20 cellular contexts compared by ENCODE assay signal in genomic region chr5:1133108-1133507, GRCh38.
"Had no signal": no experiment of that assay in that cellular context is flagged by ENCODE, and none has a peak within 500 bp of the region (broad histone marks: within the 10 kb centered on the region; RNA-seq: fewer than 3 reads in every experiment).

No MANE protein-coding gene starts in this region.

- H3K27ac ChIP-seq: adrenal gland, neutrophil, vagina had no signal

- DNase-seq: activated CD4-positive, alpha-beta T cell treated with anti-CD3 and anti-CD28 coated beads for 48 hours; activated CD4-positive, CD25-positive, alpha-beta regulatory T cell; activated CD8-positive, alpha-beta T cell treated with anti-CD3 and anti-CD28 coated beads for 36 hours; activated effector memory CD4-positive, alpha-beta T cell treated with Interleukin-2 at 50 U/mL for 16 hours; activated naive CD4-positive, alpha-beta T cell treated with anti-CD3 and anti-CD28 coated beads, Interleukin-2, amount 50 U/mL, for 16 hours; activated T-cell treated with anti-CD3 and anti-CD28 coated beads, Interleukin-2, amount 50 U/mL, for 4 hours; adrenal gland; effector CD4-positive, alpha-beta T cell; immature natural killer cell; natural killer cell; stimulated activated CD8-positive, alpha-beta memory T cell treated with anti-CD3 and anti-CD28 coated beads, Interleukin-4, amount 100 ng/mL, for 48 hours; stimulated activated naive CD8-positive, alpha-beta T cell treated with anti-CD3 and anti-CD28 coated beads, Interleukin-15, Interleukin-2, amounts not matched to agents 100 U/mL and 50 U/mL, for 24 hours; substantia nigra; T-cell; trophoblast cell had no signal

- H3K9me3 Mint-ChIP-seq: activated CD8-positive, alpha-beta T cell treated with anti-CD3 and anti-CD28 coated beads for 36 hours; activated T-cell treated with anti-CD3 and anti-CD28 coated beads, Interleukin-2, amount 50 U/mL, for 4 hours; immature natural killer cell; natural killer cell; T-cell had no signal

- ATAC-seq: activated CD8-positive, alpha-beta T cell treated with anti-CD3 and anti-CD28 coated beads for 36 hours; activated T-cell treated with anti-CD3 and anti-CD28 coated beads, Interleukin-2, amount 50 U/mL, for 4 hours; natural killer cell; stimulated activated naive CD8-positive, alpha-beta T cell treated with anti-CD3 and anti-CD28 coated beads, Interleukin-15, Interleukin-2, amounts not matched to agents 100 U/mL and 50 U/mL, for 24 hours; T-cell had no signal

- H3K4me1 ChIP-seq: adrenal gland, vagina had no signal

- H3K36me3 Mint-ChIP-seq: immature natural killer cell, natural killer cell, T-cell had no signal

- FAIRE-seq: astrocyte had no signal

- H3K4me1 Mint-ChIP-seq: T-cell had no signal

- H3K27ac Mint-ChIP-seq: activated CD8-positive, alpha-beta T cell treated with anti-CD3 and anti-CD28 coated beads for 36 hours; immature natural killer cell; natural killer cell; T-cell had no signal

- H3K9me3 ChIP-seq: adrenal gland, breast epithelium, neutrophil, vagina had no signal

- H3K4me3 Mint-ChIP-seq: activated CD8-positive, alpha-beta T cell treated with anti-CD3 and anti-CD28 coated beads for 36 hours; activated T-cell treated with anti-CD3 and anti-CD28 coated beads, Interleukin-2, amount 50 U/mL, for 4 hours; immature natural killer cell; natural killer cell; T-cell had no signal

- H3K36me3 ChIP-seq: adrenal gland, breast epithelium, neutrophil, vagina had no signal

- H3K27me3 ChIP-seq: adrenal gland, breast epithelium, vagina had no signal

- H3K4me3 ChIP-seq: adrenal gland, breast epithelium, coronary artery, vagina had no signal
